In the genomic region with DNA sequence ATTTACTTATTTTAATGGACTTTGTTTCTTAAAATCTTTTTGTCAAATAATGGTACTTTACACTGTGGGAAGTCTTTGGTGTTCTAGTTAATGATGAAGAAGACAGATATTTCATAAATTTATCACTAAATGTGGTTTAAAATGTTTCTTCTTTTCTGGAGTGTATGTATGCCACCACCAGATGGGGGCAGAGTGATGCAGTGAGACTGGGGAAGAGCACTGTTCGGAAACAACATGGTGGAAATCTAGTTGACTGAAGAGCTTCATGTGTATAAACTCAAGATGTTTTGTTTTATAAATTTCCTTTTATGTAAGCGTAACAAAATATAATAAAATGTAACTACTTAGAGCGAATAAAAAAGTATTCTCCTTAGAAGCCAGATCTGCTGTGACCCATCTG, we compare ENCODE assay signal across 9 cellular contexts.
DNase-seq lines count a peak whose midpoint lies in the region; ATAC-seq and TF ChIP-seq lines count a peak whose summit lies in the region.
"Had no signal": no experiment of that assay in that cellular context is flagged by ENCODE, and none has a peak within 500 bp of the region (broad histone marks: within the 10 kb centered on the region; RNA-seq: fewer than 3 reads in every experiment).

No MANE protein-coding gene starts in this region.

- H3K9me3 ChIP-seq in OCI-LY7 (ENCODE audit: low read length): no peaks in the 10 kb centered on the region

- H3K27me3 ChIP-seq in H7 (ENCODE audit: control insufficient read depth, insufficient read depth, low read length): no peaks in the 10 kb centered on the region

- H3K36me3 ChIP-seq in H7 (replicated peaks; ENCODE audit: control insufficient read depth, insufficient read depth, low read length) (no peaks in the 10 kb centered on the region), OCI-LY7 (ENCODE audit: insufficient read depth, low read length) (no peaks in the 10 kb centered on the region)

- no peaks in the 10 kb centered on the region for H3K9me2 ChIP-seq in OCI-LY7 (ENCODE audit: insufficient read depth, low read length)

- POLR2A ChIA-PET in OCI-LY7 (lab: Charles Lee): no interaction called here

- no peak for ATAC-seq in HG03571 (IDR thresholded peaks at IDR 0.05; ENCODE audit: unreplicated experiment)
- ATAC-seq in HG02970 (IDR thresholded peaks at IDR 0.05; ENCODE audit: low FRiP score, unreplicated experiment): no peak
- no peak for ATAC-seq in GM18861 (IDR thresholded peaks at IDR 0.05; ENCODE audit: unreplicated experiment)

- DNase-seq in AG08396 (ENCODE audit: low spot score) (peak; percentile 43), H7 (peak; percentile 9), OCI-LY7 (ENCODE audit: low spot score) (peak; percentile 3), fibroblast of the aortic adventitia (ENCODE audit: low read depth) (peak; percentile 60), midbrain (lab: John Stamatoyannopoulos, UW) (no peak)
- DNase-seq: T-helper 9 cell had no signal

- intact Hi-C loops in OCI-LY7 (cut with micrococcal nuclease; ENCODE audit: unreplicated experiment): no loop called here

- TF ChIP-seq CTCF in OCI-LY7 (conservative IDR thresholded peaks at IDR 0.05; ENCODE audit: low read length) (peak; percentile 65), fibroblast of the aortic adventitia (IDR thresholded peaks at IDR 0.05; ENCODE audit: insufficient read depth, low read length) (peak; percentile 61)

- H3K27ac ChIP-seq in OCI-LY7 (ENCODE audit: low read depth, low read length, poor library complexity, severe bottlenecking): no peak overlapping the region

- H3K4me1 ChIP-seq in OCI-LY7 (ENCODE audit: insufficient read depth, low read length, poor library complexity, severe bottlenecking): no peaks in the 10 kb centered on the region

- no peak overlapping the region for H3K4me2 ChIP-seq in OCI-LY7 (ENCODE audit: low read length)

- no peak overlapping the region for H2AFZ ChIP-seq in OCI-LY7 (ENCODE audit: low read length)

- CTCF ChIA-PET in OCI-LY7 (lab: Charles Lee; ENCODE audit: unreplicated experiment): no interaction called here

- no TSS peak for BruUV-seq in OCI-LY7 (replicated peaks; lab: Mats Ljungman, UMichigan)

- no peaks in the 10 kb centered on the region for H4K20me1 ChIP-seq in OCI-LY7 (ENCODE audit: insufficient read depth, low read length)

- no peaks in the 10 kb centered on the region for H3K79me2 ChIP-seq in OCI-LY7 (ENCODE audit: insufficient read depth, low read depth, low read length)

- H3K4me3 ChIP-seq in H7 (ENCODE audit: insufficient read depth, low read depth, low read length) (no peak overlapping the region), OCI-LY7 (ENCODE audit: low read depth, low read length, poor library complexity, severe bottlenecking) (no peak overlapping the region), fibroblast of the aortic adventitia (ENCODE audit: low read depth, low read length) (no peak overlapping the region)
